1 cellular context compared by ENCODE assay signal in the genomic region with DNA sequence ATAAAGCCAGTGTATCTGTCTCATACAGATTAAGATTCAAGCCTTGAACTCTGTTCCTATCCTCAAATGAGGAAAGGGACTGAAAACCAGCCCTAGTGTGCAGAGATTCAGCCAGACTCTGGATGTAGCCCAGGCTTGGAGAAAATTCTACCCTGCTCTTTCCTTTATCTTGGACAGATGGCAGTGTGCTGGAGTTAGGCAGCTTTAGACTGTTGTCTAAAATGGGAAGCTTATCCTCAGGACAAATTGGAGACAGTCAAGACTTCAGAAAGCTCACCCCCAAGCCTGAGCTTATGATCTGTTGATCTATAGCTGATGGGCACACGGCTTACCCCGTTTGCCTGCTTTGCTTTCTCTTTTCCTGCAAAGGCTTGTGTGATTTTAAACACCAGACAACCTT.
TF ChIP-seq lines count a peak whose summit lies in the region.

No MANE protein-coding gene starts in this region.

TF ChIP-seq in SK-N-SH treated with all-trans-retinoic acid at 6 μM for 48 hours, 23 proteins besides CTCF, POLR2A, EP300 and RAD21 (continued from another document):
- TF ChIP-seq, protein P1, sequence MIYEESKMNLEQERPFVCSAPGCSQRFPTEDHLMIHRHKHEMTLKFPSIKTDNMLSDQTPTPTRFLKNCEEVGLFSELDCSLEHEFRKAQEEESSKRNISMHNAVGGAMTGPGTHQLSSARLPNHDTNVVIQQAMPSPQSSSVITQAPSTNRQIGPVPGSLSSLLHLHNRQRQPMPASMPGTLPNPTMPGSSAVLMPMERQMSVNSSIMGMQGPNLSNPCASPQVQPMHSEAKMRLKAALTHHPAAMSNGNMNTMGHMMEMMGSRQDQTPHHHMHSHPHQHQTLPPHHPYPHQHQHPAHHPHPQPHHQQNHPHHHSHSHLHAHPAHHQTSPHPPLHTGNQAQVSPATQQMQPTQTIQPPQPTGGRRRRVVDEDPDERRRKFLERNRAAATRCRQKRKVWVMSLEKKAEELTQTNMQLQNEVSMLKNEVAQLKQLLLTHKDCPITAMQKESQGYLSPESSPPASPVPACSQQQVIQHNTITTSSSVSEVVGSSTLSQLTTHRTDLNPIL (CRISPR knock-in tag; IDR thresholded peaks at IDR 0.05; ENCODE audit: low read depth) = no peak
- TF ChIP-seq TCF4 (CRISPR knock-in tag; IDR thresholded peaks at IDR 0.05; ENCODE audit: borderline replicate concordance) (no peak), ZNF565 (CRISPR knock-in tag; conservative IDR thresholded peaks at IDR 0.05; ENCODE audit: low read depth) (no peak)
